Comparison of ENCODE assay signal across 1 cellular context in genomic region chr16:683396-684066, GRCh38.
TF ChIP-seq lines count a peak whose summit lies in the region.

No MANE protein-coding gene starts in this region.

TF ChIP-seq in K562, 482 proteins besides CTCF, POLR2A, EP300 and RAD21 (continues in another document):
- TF ChIP-seq MYC (IDR thresholded peaks at IDR 0.05; ENCODE audit: low read depth, low read length) (no peak), MYC (CRISPR knock-in tag; IDR thresholded peaks at IDR 0.05; ENCODE audit: borderline replicate concordance, low read depth) (0 out of 2 replicates have a peak, but pooled peaks have one; percentile 25), ZFX (CRISPR knock-in tag; IDR thresholded peaks at IDR 0.05) (peak; percentile 59), ZSCAN29 (IDR thresholded peaks at IDR 0.05) (no peak), CEBPG (CRISPR knock-in tag; IDR thresholded peaks at IDR 0.05) (peak; percentile 18; the same call in 1 of the 2 replicates), CEBPG (tag; conservative IDR thresholded peaks at IDR 0.05 in 1 of 2, IDR thresholded peaks at IDR 0.05 in 1 of 2) (no peak), HDAC2 (IDR thresholded peaks at IDR 0.05) (no peak), ZC3H8 (IDR thresholded peaks at IDR 0.05) (no peak), ELF2 (CRISPR knock-in tag; IDR thresholded peaks at IDR 0.05) (peak; percentile 18; the same call in 1 of the 2 replicates), SIN3A (IDR thresholded peaks at IDR 0.05; ENCODE audit: borderline replicate concordance in 2 of 2, control insufficient read depth in 1 of 2, low read depth in 2 of 2, low read length in 2 of 2) (peak in 1 of 2 experiments; percentile 16; a peak in 1 of 4 replicates), ZNF561 (CRISPR knock-in tag; conservative IDR thresholded peaks at IDR 0.05) (0 out of 2 replicates have a peak, but pooled peaks have one; percentile 18), RBBP5 (IDR thresholded peaks at IDR 0.05; ENCODE audit: borderline replicate concordance, insufficient read depth, low read length, poor library complexity, severe bottlenecking) (peak; percentile 66), RFX1 (IDR thresholded peaks at IDR 0.05) (no peak), ZBTB7A (IDR thresholded peaks at IDR 0.05; ENCODE audit: borderline replicate concordance, control insufficient read depth, low read depth, low read length) (peak; percentile 41; the same call in 1 of the 2 replicates), CBX1 (IDR thresholded peaks at IDR 0.05; ENCODE audit: low read depth) (peak; percentile 20; the same call in 1 of the 2 replicates), ZBTB17 (CRISPR knock-in tag; IDR thresholded peaks at IDR 0.05) (peak; percentile 53; the same call in 1 of the 2 replicates), RHOXF2B (CRISPR knock-in tag; conservative IDR thresholded peaks at IDR 0.05) (peak; percentile 93; the same call in 1 of the 2 replicates), SP2 (IDR thresholded peaks at IDR 0.05; ENCODE audit: extremely low read depth, low read depth, low read length, poor library complexity, severe bottlenecking) (no peak), NR1H2 (CRISPR knock-in tag; IDR thresholded peaks at IDR 0.05) (0 out of 2 replicates have a peak, but pooled peaks have one; percentile 66), MGA (IDR thresholded peaks at IDR 0.05) (peak; percentile 78; the same call in 1 of the 2 replicates), RBM34 (IDR thresholded peaks at IDR 0.05; ENCODE audit: borderline replicate concordance, insufficient read depth, low read length) (no peak), RAD51 (IDR thresholded peaks at IDR 0.05; ENCODE audit: borderline replicate concordance, low read depth) (no peak), ZNF146 (CRISPR knock-in tag; IDR thresholded peaks at IDR 0.05; ENCODE audit: unreplicated experiment) (no peak), HOXB6 (CRISPR knock-in tag; IDR thresholded peaks at IDR 0.05; ENCODE audit: borderline replicate concordance) (0 out of 2 replicates have a peak, but pooled peaks have one; percentile 18), NRF1 (conservative IDR thresholded peaks at IDR 0.05 in 1 of 2, IDR thresholded peaks at IDR 0.05 in 1 of 2) (peak; percentile 60 to 71), POLR2AphosphoS2 (IDR thresholded peaks at IDR 0.05; ENCODE audit: low read length) (peak; percentile 50; the same call in 1 of the 2 replicates)
- TF ChIP-seq, protein P1, sequence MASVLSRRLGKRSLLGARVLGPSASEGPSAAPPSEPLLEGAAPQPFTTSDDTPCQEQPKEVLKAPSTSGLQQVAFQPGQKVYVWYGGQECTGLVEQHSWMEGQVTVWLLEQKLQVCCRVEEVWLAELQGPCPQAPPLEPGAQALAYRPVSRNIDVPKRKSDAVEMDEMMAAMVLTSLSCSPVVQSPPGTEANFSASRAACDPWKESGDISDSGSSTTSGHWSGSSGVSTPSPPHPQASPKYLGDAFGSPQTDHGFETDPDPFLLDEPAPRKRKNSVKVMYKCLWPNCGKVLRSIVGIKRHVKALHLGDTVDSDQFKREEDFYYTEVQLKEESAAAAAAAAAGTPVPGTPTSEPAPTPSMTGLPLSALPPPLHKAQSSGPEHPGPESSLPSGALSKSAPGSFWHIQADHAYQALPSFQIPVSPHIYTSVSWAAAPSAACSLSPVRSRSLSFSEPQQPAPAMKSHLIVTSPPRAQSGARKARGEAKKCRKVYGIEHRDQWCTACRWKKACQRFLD (CRISPR knock-in tag; IDR thresholded peaks at IDR 0.05): no peak
- TF ChIP-seq, protein P2, sequence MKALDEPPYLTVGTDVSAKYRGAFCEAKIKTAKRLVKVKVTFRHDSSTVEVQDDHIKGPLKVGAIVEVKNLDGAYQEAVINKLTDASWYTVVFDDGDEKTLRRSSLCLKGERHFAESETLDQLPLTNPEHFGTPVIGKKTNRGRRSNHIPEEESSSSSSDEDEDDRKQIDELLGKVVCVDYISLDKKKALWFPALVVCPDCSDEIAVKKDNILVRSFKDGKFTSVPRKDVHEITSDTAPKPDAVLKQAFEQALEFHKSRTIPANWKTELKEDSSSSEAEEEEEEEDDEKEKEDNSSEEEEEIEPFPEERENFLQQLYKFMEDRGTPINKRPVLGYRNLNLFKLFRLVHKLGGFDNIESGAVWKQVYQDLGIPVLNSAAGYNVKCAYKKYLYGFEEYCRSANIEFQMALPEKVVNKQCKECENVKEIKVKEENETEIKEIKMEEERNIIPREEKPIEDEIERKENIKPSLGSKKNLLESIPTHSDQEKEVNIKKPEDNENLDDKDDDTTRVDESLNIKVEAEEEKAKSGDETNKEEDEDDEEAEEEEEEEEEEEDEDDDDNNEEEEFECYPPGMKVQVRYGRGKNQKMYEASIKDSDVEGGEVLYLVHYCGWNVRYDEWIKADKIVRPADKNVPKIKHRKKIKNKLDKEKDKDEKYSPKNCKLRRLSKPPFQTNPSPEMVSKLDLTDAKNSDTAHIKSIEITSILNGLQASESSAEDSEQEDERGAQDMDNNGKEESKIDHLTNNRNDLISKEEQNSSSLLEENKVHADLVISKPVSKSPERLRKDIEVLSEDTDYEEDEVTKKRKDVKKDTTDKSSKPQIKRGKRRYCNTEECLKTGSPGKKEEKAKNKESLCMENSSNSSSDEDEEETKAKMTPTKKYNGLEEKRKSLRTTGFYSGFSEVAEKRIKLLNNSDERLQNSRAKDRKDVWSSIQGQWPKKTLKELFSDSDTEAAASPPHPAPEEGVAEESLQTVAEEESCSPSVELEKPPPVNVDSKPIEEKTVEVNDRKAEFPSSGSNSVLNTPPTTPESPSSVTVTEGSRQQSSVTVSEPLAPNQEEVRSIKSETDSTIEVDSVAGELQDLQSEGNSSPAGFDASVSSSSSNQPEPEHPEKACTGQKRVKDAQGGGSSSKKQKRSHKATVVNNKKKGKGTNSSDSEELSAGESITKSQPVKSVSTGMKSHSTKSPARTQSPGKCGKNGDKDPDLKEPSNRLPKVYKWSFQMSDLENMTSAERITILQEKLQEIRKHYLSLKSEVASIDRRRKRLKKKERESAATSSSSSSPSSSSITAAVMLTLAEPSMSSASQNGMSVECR (CRISPR knock-in tag; IDR thresholded peaks at IDR 0.05): 0 out of 2 replicates have a peak, but pooled peaks have one; percentile 19
- TF ChIP-seq, protein P3, sequence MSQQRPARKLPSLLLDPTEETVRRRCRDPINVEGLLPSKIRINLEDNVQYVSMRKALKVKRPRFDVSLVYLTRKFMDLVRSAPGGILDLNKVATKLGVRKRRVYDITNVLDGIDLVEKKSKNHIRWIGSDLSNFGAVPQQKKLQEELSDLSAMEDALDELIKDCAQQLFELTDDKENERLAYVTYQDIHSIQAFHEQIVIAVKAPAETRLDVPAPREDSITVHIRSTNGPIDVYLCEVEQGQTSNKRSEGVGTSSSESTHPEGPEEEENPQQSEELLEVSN (IDR thresholded peaks at IDR 0.05; ENCODE audit: borderline replicate concordance in 1 of 2, extremely low read depth in 1 of 2, insufficient read depth in 1 of 2, insufficient read length in 1 of 2, low read depth in 1 of 2, low read length in 1 of 2, poor library complexity in 1 of 2, severe bottlenecking in 1 of 2): peak in 1 of 2 experiments; percentile 74
- TF ChIP-seq, protein P4, sequence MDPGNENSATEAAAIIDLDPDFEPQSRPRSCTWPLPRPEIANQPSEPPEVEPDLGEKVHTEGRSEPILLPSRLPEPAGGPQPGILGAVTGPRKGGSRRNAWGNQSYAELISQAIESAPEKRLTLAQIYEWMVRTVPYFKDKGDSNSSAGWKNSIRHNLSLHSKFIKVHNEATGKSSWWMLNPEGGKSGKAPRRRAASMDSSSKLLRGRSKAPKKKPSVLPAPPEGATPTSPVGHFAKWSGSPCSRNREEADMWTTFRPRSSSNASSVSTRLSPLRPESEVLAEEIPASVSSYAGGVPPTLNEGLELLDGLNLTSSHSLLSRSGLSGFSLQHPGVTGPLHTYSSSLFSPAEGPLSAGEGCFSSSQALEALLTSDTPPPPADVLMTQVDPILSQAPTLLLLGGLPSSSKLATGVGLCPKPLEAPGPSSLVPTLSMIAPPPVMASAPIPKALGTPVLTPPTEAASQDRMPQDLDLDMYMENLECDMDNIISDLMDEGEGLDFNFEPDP (CRISPR knock-in tag; IDR thresholded peaks at IDR 0.05): no peak
